In genomic region chr19:48770734-48771472, GRCh38 we compare ENCODE assay signal across 1 cellular context.
TF ChIP-seq lines count a peak whose summit lies in the region.

No MANE protein-coding gene starts in this region.

TF ChIP-seq in HepG2, 621 proteins besides CTCF, POLR2A, EP300 and RAD21:
- TF ChIP-seq KIAA2018 (CRISPR knock-in tag; IDR thresholded peaks at IDR 0.05; ENCODE audit: borderline replicate concordance) (no peak), ZNF687 (CRISPR knock-in tag; IDR thresholded peaks at IDR 0.05) (peak; percentile 25; the same call in 1 of the 2 replicates), GABPB1 (CRISPR knock-in tag; IDR thresholded peaks at IDR 0.05) (0 out of 2 replicates have a peak, but pooled peaks have one; percentile 8), TCF7L2 (IDR thresholded peaks at IDR 0.05; ENCODE audit: low read depth, low read length) (no peak), TGIF2 (CRISPR knock-in tag; IDR thresholded peaks at IDR 0.05) (no peak), RARG (CRISPR knock-in tag; IDR thresholded peaks at IDR 0.05; ENCODE audit: low read depth) (no peak)
